In genomic region chr6:36442671-36443497, GRCh38 we compare ENCODE assay signal across 1 cellular context.
TF ChIP-seq lines count a peak whose summit lies in the region.

Gene KCTD20, plus strand, starts transcription at chr6:36443000. Its CDS starts 27,098 bp downstream, at chr6:36470098.
Gene PXT1, minus strand, starts transcription at chr6:36442854. Its CDS starts 16,772 bp downstream, at chr6:36426082.

TF ChIP-seq in SK-N-SH, 30 proteins besides CTCF, POLR2A, EP300 and RAD21 (continued from another document):
- TF ChIP-seq REST (IDR thresholded peaks at IDR 0.05; ENCODE audit: low read depth, low read length) = peak; percentile 45; the same call in 1 of the 2 replicates
